ENCODE assay signal across 30 cellular contexts in the genomic region with DNA sequence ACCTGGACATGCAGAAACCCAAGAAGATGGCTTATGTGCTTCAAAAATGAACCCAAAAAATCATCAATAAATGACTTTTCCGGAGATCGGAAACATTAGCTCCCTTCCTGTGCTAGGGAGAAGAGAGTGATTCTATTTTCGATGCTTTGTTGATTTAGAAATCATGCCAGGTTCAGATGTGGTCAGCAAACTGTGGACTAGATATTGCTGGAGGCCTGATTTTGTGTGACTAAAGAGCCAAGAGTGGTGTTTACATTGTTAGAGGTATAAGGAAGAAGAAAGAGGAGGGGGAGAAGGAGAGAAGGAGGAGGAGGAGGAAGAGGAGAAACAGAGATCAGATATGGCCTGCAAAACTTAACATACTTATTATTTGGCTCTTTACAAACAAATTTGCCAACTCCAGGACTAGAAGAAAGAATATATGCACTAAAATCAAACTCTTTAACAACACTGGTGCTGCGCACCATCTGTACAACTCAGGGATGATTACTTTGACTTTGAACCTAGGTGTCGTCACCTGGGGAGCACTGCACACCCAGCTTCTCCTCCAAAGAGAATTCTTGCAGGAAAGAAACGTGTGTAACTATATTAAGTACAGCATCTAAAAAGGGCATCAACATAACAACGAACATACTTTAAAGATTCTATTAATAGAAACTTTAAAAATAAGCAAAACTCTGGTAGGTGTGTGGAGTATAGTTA.
"Had no signal": no experiment of that assay in that cellular context is flagged by ENCODE, and none has a peak within 500 bp of the region (broad histone marks: within the 10 kb centered on the region; RNA-seq: fewer than 3 reads in every experiment).

No MANE protein-coding gene starts in this region.

- H3K27me3 ChIP-seq: breast epithelium, colonic mucosa, esophagus squamous epithelium, gastroesophageal sphincter, neural progenitor cell, spleen, thyroid gland, upper lobe of right lung had no signal

- H3K9ac ChIP-seq: neural progenitor cell had no signal

- ATAC-seq: activated CD4-positive, CD25-positive, alpha-beta regulatory T cell treated with anti-CD3 and anti-CD28 coated beads, Interleukin-2, amount 50 U/mL, for 24 hours; activated CD8-positive, alpha-beta memory T cell treated with anti-CD3 and anti-CD28 coated beads, Interleukin-2, amount 10 ng/mL, durations not matched to agents 7 days and 5 days; activated CD8-positive, alpha-beta T cell treated with anti-CD3 and anti-CD28 coated beads for 36 hours; gastroesophageal sphincter; lower lobe of right lung; naive thymus-derived CD4-positive, alpha-beta T cell; stimulated activated naive CD8-positive, alpha-beta T cell treated with anti-CD3 and anti-CD28 coated beads, Interleukin-15, Interleukin-2, amounts not matched to agents 100 U/mL and 50 U/mL, for 24 hours; T-helper 17 cell; upper lobe of right lung had no signal

- H3K4me3 Mint-ChIP-seq: activated CD4-positive, alpha-beta T cell treated with anti-CD3 and anti-CD28 coated beads, Interleukin-2, amount 10 ng/mL, durations not matched to agents 24 days and 14 days; activated CD8-positive, alpha-beta memory T cell treated with anti-CD3 and anti-CD28 coated beads, Interleukin-2, amount 10 ng/mL, durations not matched to agents 7 days and 5 days; activated CD8-positive, alpha-beta T cell treated with anti-CD3 and anti-CD28 coated beads for 36 hours; activated naive CD4-positive, alpha-beta T cell treated with anti-CD3 and anti-CD28 coated beads, Interleukin-2, amount 10 ng/mL, durations not matched to agents 7 days and 5 days; central memory CD8-positive, alpha-beta T cell; endodermal cell; naive thymus-derived CD4-positive, alpha-beta T cell; neural progenitor cell; T-helper 17 cell had no signal

- H2AFZ ChIP-seq: neural progenitor cell had no signal

- H3K9me3 ChIP-seq: breast epithelium, colonic mucosa, esophagus squamous epithelium, gastroesophageal sphincter, lower lobe of right lung, prostate gland, spleen, thyroid gland, upper lobe of right lung had no signal

- H3K4me1 ChIP-seq: breast epithelium, colonic mucosa, esophagus squamous epithelium, prostate gland, spleen, thyroid gland, upper lobe of right lung had no signal

- H3K36me3 Mint-ChIP-seq: activated CD8-positive, alpha-beta memory T cell treated with anti-CD3 and anti-CD28 coated beads, Interleukin-2, amount 10 ng/mL, durations not matched to agents 7 days and 5 days; activated naive CD4-positive, alpha-beta T cell treated with anti-CD3 and anti-CD28 coated beads, Interleukin-2, amount 10 ng/mL, durations not matched to agents 7 days and 5 days; naive thymus-derived CD4-positive, alpha-beta T cell had no signal

- H3K4me2 ChIP-seq: neural progenitor cell had no signal

- H3K4me1 Mint-ChIP-seq: activated CD4-positive, alpha-beta T cell treated with anti-CD3 and anti-CD28 coated beads, Interleukin-2, amount 10 ng/mL, durations not matched to agents 24 days and 14 days; activated CD8-positive, alpha-beta memory T cell treated with anti-CD3 and anti-CD28 coated beads, Interleukin-2, amount 10 ng/mL, durations not matched to agents 7 days and 5 days; activated naive CD4-positive, alpha-beta T cell treated with anti-CD3 and anti-CD28 coated beads, Interleukin-2, amount 10 ng/mL, durations not matched to agents 7 days and 5 days; central memory CD8-positive, alpha-beta T cell; naive thymus-derived CD4-positive, alpha-beta T cell had no signal

- H3K27ac Mint-ChIP-seq: activated CD4-positive, alpha-beta T cell treated with anti-CD3 and anti-CD28 coated beads, Interleukin-2, amount 10 ng/mL, durations not matched to agents 24 days and 14 days; activated CD8-positive, alpha-beta memory T cell treated with anti-CD3 and anti-CD28 coated beads, Interleukin-2, amount 10 ng/mL, durations not matched to agents 7 days and 5 days; activated CD8-positive, alpha-beta T cell treated with anti-CD3 and anti-CD28 coated beads for 36 hours; activated naive CD4-positive, alpha-beta T cell treated with anti-CD3 and anti-CD28 coated beads, Interleukin-2, amount 10 ng/mL, durations not matched to agents 7 days and 5 days; endodermal cell; naive thymus-derived CD4-positive, alpha-beta T cell; neural progenitor cell; T-helper 17 cell had no signal

- DNase-seq: activated CD4-positive, alpha-beta T cell treated with anti-CD3 and anti-CD28 coated beads, Interleukin-2, amount 10 ng/mL, durations not matched to agents 24 days and 14 days; activated CD8-positive, alpha-beta memory T cell treated with anti-CD3 and anti-CD28 coated beads, Interleukin-2, amount 10 ng/mL, durations not matched to agents 7 days and 5 days; activated CD8-positive, alpha-beta T cell treated with anti-CD3 and anti-CD28 coated beads for 36 hours; activated effector memory CD4-positive, alpha-beta T cell treated with anti-CD3 and anti-CD28 coated beads, Interleukin-2, amount 50 U/mL, for 16 hours; activated naive CD4-positive, alpha-beta T cell treated with anti-CD3 and anti-CD28 coated beads, Interleukin-2, amount 10 ng/mL, durations not matched to agents 7 days and 5 days; activated T-cell treated with anti-CD3 and anti-CD28 coated beads for 4 hours; amygdala; colonic mucosa; dorsolateral prefrontal cortex; endodermal cell; esophagus squamous epithelium; head of caudate nucleus; lower lobe of right lung; mesendoderm; naive thymus-derived CD4-positive, alpha-beta T cell; spleen; stimulated activated CD4-positive, alpha-beta T cell treated with anti-CD3 and anti-CD28 coated beads, Interleukin-4, amount 100 ng/mL, for 1 hour; stimulated activated naive CD8-positive, alpha-beta T cell treated with anti-CD3 and anti-CD28 coated beads, Interleukin-15, Interleukin-2, amounts not matched to agents 100 U/mL and 50 U/mL, for 24 hours; substantia nigra; SW 1271; T-helper 17 cell; thyroid gland; upper lobe of right lung had no signal

- H3K27ac ChIP-seq: breast epithelium, colonic mucosa, dorsolateral prefrontal cortex, esophagus squamous epithelium, gastroesophageal sphincter, lower lobe of right lung, neural progenitor cell, prostate gland, spleen, thyroid gland, upper lobe of right lung had no signal

- H3K27me3 Mint-ChIP-seq: activated naive CD4-positive, alpha-beta T cell treated with anti-CD3 and anti-CD28 coated beads, Interleukin-2, amount 10 ng/mL, durations not matched to agents 7 days and 5 days; central memory CD8-positive, alpha-beta T cell had no signal

- H3K4me3 ChIP-seq: breast epithelium, colonic mucosa, dorsolateral prefrontal cortex, esophagus squamous epithelium, gastroesophageal sphincter, lower lobe of right lung, neural progenitor cell, prostate gland, spleen, thyroid gland, upper lobe of right lung had no signal

- FAIRE-seq: keratinocyte had no signal

- H3K36me3 ChIP-seq: breast epithelium, colonic mucosa, esophagus squamous epithelium, gastroesophageal sphincter, lower lobe of right lung, neural progenitor cell, prostate gland, spleen, thyroid gland, upper lobe of right lung had no signal

- H3K9me3 Mint-ChIP-seq: activated CD4-positive, alpha-beta T cell treated with anti-CD3 and anti-CD28 coated beads, Interleukin-2, amount 10 ng/mL, durations not matched to agents 24 days and 14 days; activated CD8-positive, alpha-beta T cell treated with anti-CD3 and anti-CD28 coated beads for 36 hours; activated naive CD4-positive, alpha-beta T cell treated with anti-CD3 and anti-CD28 coated beads, Interleukin-2, amount 10 ng/mL, durations not matched to agents 7 days and 5 days; central memory CD8-positive, alpha-beta T cell; endodermal cell; naive thymus-derived CD4-positive, alpha-beta T cell had no signal
